In genomic region chr6:26538572-26538902, GRCh38 we compare ENCODE assay signal across 8 cellular contexts. TPM values are rescaled to one million over a fixed set of nuclear protein-coding genes. Genes with fewer than 3 reads are reported as not detected.
DNase-seq lines count a peak whose midpoint lies in the region; ATAC-seq and TF ChIP-seq lines count a peak whose summit lies in the region.

No MANE protein-coding gene starts in this region.

- no peak for TF ChIP-seq EP300 in upper lobe of left lung (IDR thresholded peaks at IDR 0.05)

- TF ChIP-seq POLR2A in body of pancreas (IDR thresholded peaks at IDR 0.05) (peak in 1 of 3 donors; percentile 4), upper lobe of left lung (IDR thresholded peaks at IDR 0.05) (no peak)

- H3K9me2 ChIP-seq in DOHH2 (replicated peaks; ENCODE audit: control insufficient read depth, low read length) (no peaks in the 10 kb centered on the region), Loucy (replicated peaks; ENCODE audit: low read depth, low read length) (no peaks in the 10 kb centered on the region)

- H3K36me3 ChIP-seq in DOHH2 (ENCODE audit: control insufficient read depth, low read length) (peaks cover 35% of the 10 kb centered on the region), Loucy (ENCODE audit: insufficient read depth, low read length) (no peaks in the 10 kb centered on the region), body of pancreas (replicated peaks in 1 of 2; ENCODE audit: insufficient read depth in 1 of 2, low read depth in 2 of 2) (no peaks in the 10 kb centered on the region), lower lobe of right lung (peaks cover 12% of the 10 kb centered on the region), upper lobe of left lung (peaks cover 0 to 21% (median 2%) of the 10 kb centered on the region in 4 donors)

- H3K4me3 ChIP-seq in DOHH2 (ENCODE audit: low read length) = peak overlapping the region; percentile 83
- peak overlapping the region; percentile 87 for H3K4me3 ChIP-seq in Loucy (ENCODE audit: low read length, poor library complexity, severe bottlenecking)
- peak overlapping the region; percentile 79 to 95 for H3K4me3 ChIP-seq in body of pancreas
- peak overlapping the region; percentile 86 for H3K4me3 ChIP-seq in lower lobe of right lung
- H3K4me3 ChIP-seq in upper lobe of left lung = peak overlapping the region; percentile 67 to 91 (median 77)

- peak overlapping the region; percentile 85 for H3K27ac ChIP-seq in DOHH2 (ENCODE audit: low read depth, low read length)
- H3K27ac ChIP-seq in body of pancreas = peak overlapping the region; percentile 32 to 95 (median 78)
- peak overlapping the region; percentile 96 for H3K27ac ChIP-seq in lower lobe of right lung
- peak overlapping the region; percentile 91 to 97 (median 96) for H3K27ac ChIP-seq in upper lobe of left lung

- H2AFZ ChIP-seq in Loucy (ENCODE audit: low read length) = peak overlapping the region; percentile 71

- no peaks in the 10 kb centered on the region for H3K27me3 ChIP-seq in DOHH2 (ENCODE audit: control insufficient read depth, low read length)
- no peaks in the 10 kb centered on the region for H3K27me3 ChIP-seq in Loucy (ENCODE audit: insufficient read depth, low read length, poor library complexity, severe bottlenecking)
- H3K27me3 ChIP-seq in body of pancreas = no peaks in the 10 kb centered on the region
- H3K27me3 ChIP-seq in lower lobe of right lung (ENCODE audit: low read depth) = no peaks in the 10 kb centered on the region
- H3K27me3 ChIP-seq in upper lobe of left lung = no peaks in the 10 kb centered on the region

- 0 to 1% methylated on average over 10 to 15 of the region's 15 CpGs for WGBS in body of pancreas, 2 donors
- WGBS in upper lobe of left lung, 2 donors = 0 to 1% methylated on average over 14 of the region's 15 CpGs

- ATAC-seq in body of pancreas (no peak), lower lobe of right lung (peak in 1 of 2 donors; percentile 6), upper lobe of left lung (ENCODE audit: low FRiP score in 2 of 2) (peak in 1 of 2 donors; percentile 8), HG03175 (IDR thresholded peaks at IDR 0.05; ENCODE audit: unreplicated experiment) (no peak), GM18867 (IDR thresholded peaks at IDR 0.05; ENCODE audit: unreplicated experiment) (no peak)

- H3K9ac ChIP-seq in Loucy (ENCODE audit: low read depth, low read length, poor library complexity, severe bottlenecking) = peak overlapping the region; percentile 95

- H3F3A ChIP-seq in DOHH2 (ENCODE audit: control insufficient read depth, insufficient read depth) (peaks cover 24% of the 10 kb centered on the region), Loucy (ENCODE audit: low read depth) (peaks cover 16% of the 10 kb centered on the region)

- intact Hi-C loops in body of pancreas (cut with DNase I) (no loop called here), lower lobe of right lung (cut with DNase I) (no loop called here)

- H4K20me1 ChIP-seq in DOHH2 (ENCODE audit: control insufficient read depth, insufficient read depth, low read depth, low read length) = no peaks in the 10 kb centered on the region
- H4K20me1 ChIP-seq in Loucy (ENCODE audit: insufficient read depth, low read length, poor library complexity, severe bottlenecking) = peaks cover 17% of the 10 kb centered on the region

- TF ChIP-seq CTCF in DOHH2 (IDR thresholded peaks at IDR 0.05; ENCODE audit: low read depth, low read length, poor library complexity, severe bottlenecking) (no peak), Loucy (conservative IDR thresholded peaks at IDR 0.05; ENCODE audit: low read length) (no peak), body of pancreas (IDR thresholded peaks at IDR 0.05) (no peak), lower lobe of right lung (IDR thresholded peaks at IDR 0.05) (no peak), upper lobe of left lung (IDR thresholded peaks at IDR 0.05) (no peak)

- H3K9me3 ChIP-seq in DOHH2 (ENCODE audit: control insufficient read depth, insufficient read depth, low read length) (no peaks in the 10 kb centered on the region), Loucy (ENCODE audit: insufficient read depth, low read depth, low read length) (no peaks in the 10 kb centered on the region), body of pancreas (no peaks in the 10 kb centered on the region), lower lobe of right lung (no peaks in the 10 kb centered on the region), upper lobe of left lung (no peaks in the 10 kb centered on the region)

- DNase-seq in body of pancreas = no peak
- no peak for DNase-seq in lower lobe of right lung
- no peak for DNase-seq in upper lobe of left lung
- DNase-seq in central memory CD4-positive, alpha-beta T cell = no peak

- peak overlapping the region; percentile 95 for H3K4me2 ChIP-seq in DOHH2 (ENCODE audit: low read length)
- H3K4me2 ChIP-seq in Loucy (ENCODE audit: low read depth, low read length, poor library complexity, severe bottlenecking) = peak overlapping the region; percentile 86

- H3K79me2 ChIP-seq in DOHH2 (ENCODE audit: control insufficient read depth, low read length) (peaks cover 50% of the 10 kb centered on the region), Loucy (ENCODE audit: insufficient read depth, low read length) (peaks cover 52% of the 10 kb centered on the region)

- H3K4me1 ChIP-seq in DOHH2 (ENCODE audit: control insufficient read depth, low read length) (peaks cover 56% of the 10 kb centered on the region), Loucy (ENCODE audit: insufficient read depth, low read length, poor library complexity, severe bottlenecking) (peaks cover 52% of the 10 kb centered on the region), body of pancreas (peaks cover 18% of the 10 kb centered on the region), lower lobe of right lung (peaks cover 29% of the 10 kb centered on the region), upper lobe of left lung (peaks cover 20 to 45% (median 24%) of the 10 kb centered on the region in 4 donors)

RNA-seq across cellular contexts. Expression of gene HMGN4, which starts 0.4 kb away (rescaled TPM):
- total RNA-seq in body of pancreas = 10 to 100 TPM; 24.4 to 37.1 TPM
- 42.9 TPM for total RNA-seq in lower lobe of right lung
- 10 to 100 TPM; 35.6 to 76.7 (median 45.5) TPM for total RNA-seq in upper lobe of left lung

RNA-seq across cellular contexts. Expression of gene BTN1A1, which starts 38.4 kb away (rescaled TPM):
- total RNA-seq in body of pancreas (not detected), lower lobe of right lung (not detected), upper lobe of left lung (not detected)

RNA-seq across cellular contexts. Expression of gene ABT1, which starts 58.2 kb away (rescaled TPM):
- total RNA-seq in body of pancreas (1 to 10 TPM; 3.0 to 8.8 TPM), lower lobe of right lung (13.5 TPM), upper lobe of left lung (10 to 100 TPM in 4 of 6 donors, 1 to 10 TPM in 2; 6.3 to 22.5 (median 15.4) TPM)
